Comparison of ENCODE assay signal across 31 cellular contexts in the genomic region with DNA sequence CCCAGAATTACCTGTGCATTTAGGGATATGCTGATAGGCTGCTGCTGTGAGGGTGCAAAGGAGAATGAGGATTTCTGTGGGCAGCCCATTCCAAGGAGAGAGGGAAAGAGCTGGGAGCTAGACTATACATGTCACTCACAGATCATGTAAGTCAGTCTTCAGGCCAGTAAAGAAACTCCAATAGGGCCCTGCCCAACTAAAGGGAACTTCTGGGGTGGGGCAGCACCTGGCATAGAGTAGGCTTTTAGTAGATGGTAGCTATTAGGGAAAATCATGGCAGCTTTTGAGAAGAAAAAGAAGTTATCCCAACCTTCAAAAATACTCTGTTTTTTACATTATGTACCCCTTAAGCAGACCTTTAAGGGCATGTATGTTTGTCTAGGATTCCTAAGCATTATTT.
"Had no signal": no experiment of that assay in that cellular context is flagged by ENCODE, and none has a peak within 500 bp of the region (broad histone marks: within the 10 kb centered on the region; RNA-seq: fewer than 3 reads in every experiment).

No MANE protein-coding gene starts in this region.

- H3K4me3 ChIP-seq: adrenal gland, ascending aorta, body of pancreas, breast epithelium, cardiac muscle cell had no signal

- H3K9me3 ChIP-seq: adrenal gland, body of pancreas, breast epithelium had no signal

- H3K4me1 ChIP-seq: adrenal gland, ascending aorta, body of pancreas, breast epithelium had no signal

- H3K27me3 ChIP-seq: adrenal gland, ascending aorta, body of pancreas, brain microvascular endothelial cell, breast epithelium, cardiac muscle cell had no signal

- DNase-seq: activated effector memory CD4-positive, alpha-beta T cell treated with anti-CD3 and anti-CD28 coated beads, Interleukin-2, amount 50 U/mL, for 16 hours; activated effector memory CD4-positive, alpha-beta T cell treated with Interleukin-2 at 50 U/mL for 16 hours; activated gamma-delta T cell; activated gamma-delta T cell treated with Interleukin-2 at 50 U/mL for 16 hours; activated naive CD4-positive, alpha-beta T cell; activated naive CD4-positive, alpha-beta T cell treated with anti-CD3 and anti-CD28 coated beads for 36 hours; activated naive CD4-positive, alpha-beta T cell treated with anti-CD3 and anti-CD28 coated beads, Interleukin-2, amount 10 ng/mL, durations not matched to agents 7 days and 5 days; activated naive CD4-positive, alpha-beta T cell treated with anti-CD3 and anti-CD28 coated beads, Interleukin-2, amount 50 U/mL, for 16 hours; activated naive CD4-positive, alpha-beta T cell treated with Interleukin-2 at 50 U/mL for 16 hours; activated naive CD8-positive, alpha-beta T cell treated with anti-CD3 and anti-CD28 coated beads for 36 hours; activated naive CD8-positive, alpha-beta T cell treated with anti-CD3 and anti-CD28 coated beads, Interleukin-2, amount 10 ng/mL, durations not matched to agents 7 days and 5 days; activated naive CD8-positive, alpha-beta T cell treated with anti-CD3 and anti-CD28 coated beads, Interleukin-2, amount 50 U/mL, for 24 hours; activated T-cell treated with anti-CD3 and anti-CD28 coated beads, Interleukin-2, amount 50 U/mL, for 24 hours; activated T-cell treated with anti-CD3 and anti-CD28 coated beads, Interleukin-2, amount 50 U/mL, for 4 hours; activated T-cell treated with anti-CD3 and anti-CD28 coated beads, Interleukin-2, amount 50 U/mL, for 48 hours; activated T-cell treated with anti-CD3 and anti-CD28 coated beads, Interleukin-2, amount 50 U/mL, for 72 hours; adrenal gland; amniotic stem cell; amygdala; anterior cingulate cortex; aorta; body of pancreas; brain microvascular endothelial cell; caudate nucleus; central memory CD4-positive, alpha-beta T cell; cerebellar nuclear complex had no signal

- H3K27ac ChIP-seq: adrenal gland, ascending aorta, body of pancreas, brain microvascular endothelial cell, breast epithelium, cardiac muscle cell had no signal

- ATAC-seq: activated naive CD4-positive, alpha-beta T cell treated with anti-CD3 and anti-CD28 coated beads, Interleukin-2, amount 50 U/mL, for 72 hours; activated naive CD8-positive, alpha-beta T cell treated with anti-CD3 and anti-CD28 coated beads, Interleukin-2, amount 50 U/mL, for 24 hours; activated T-cell treated with anti-CD3 and anti-CD28 coated beads, Interleukin-2, amount 50 U/mL, for 4 hours; activated T-cell treated with anti-CD3 and anti-CD28 coated beads, Interleukin-2, amount 50 U/mL, for 72 hours; activated T-helper 17 cell treated with anti-CD3 and anti-CD28 coated beads, Interleukin-2, amount 50 U/mL, for 72 hours; body of pancreas had no signal

- H3K36me3 ChIP-seq: adrenal gland, ascending aorta, brain microvascular endothelial cell, breast epithelium, cardiac muscle cell had no signal
